ENCODE assay signal across 8 cellular contexts in genomic region chr19:34772697-34773554, GRCh38. TPM values are rescaled to one million over a fixed set of nuclear protein-coding genes. Genes with fewer than 3 reads are reported as not detected.
DNase-seq lines count a peak whose midpoint lies in the region; ATAC-seq and TF ChIP-seq lines count a peak whose summit lies in the region.

Gene ZNF599, minus strand, starts transcription at chr19:34773215. Its CDS starts 374 bp downstream, at chr19:34772841.

- H3K9ac ChIP-seq in NT2/D1 (ENCODE audit: insufficient read length, low read depth) (peak within 1 kb of the TSS; percentile 70), muscle layer of colon (ENCODE audit: low read length) (peak within 1 kb of the TSS; percentile 51)

- DNase-seq in COLO829 (ENCODE audit: low spot score) = peak; percentile 61
- peak; percentile 75 for DNase-seq in HPDE6-E6E7 (ENCODE audit: extremely low spot score)
- DNase-seq in NT2/D1 (ENCODE audit: low read depth, low spot score) = peak; percentile 77
- DNase-seq in activated T-cell treated with anti-CD3 and anti-CD28 coated beads, Interleukin-2, amount 50 U/mL, for 1 hour = peak; percentile 89
- DNase-seq in esophagus muscularis mucosa (ENCODE audit: extremely low spot score) = peak; percentile 98
- DNase-seq in stimulated activated CD8-positive, alpha-beta memory T cell treated with anti-CD3 and anti-CD28 coated beads, Interleukin-7, amount 100 ng/mL, for 1 hour (ENCODE audit: low read depth in 2 of 2) = peak; percentile 80 to 85

- peaks cover 10% of the 10 kb centered on the region; the same call in 1 of the 2 replicates for H3K9me3 ChIP-seq in NT2/D1 (ENCODE audit: insufficient read depth, low read length)
- H3K9me3 ChIP-seq in esophagus muscularis mucosa = no peaks in the 10 kb centered on the region
- no peaks in the 10 kb centered on the region for H3K9me3 ChIP-seq in muscle layer of colon (ENCODE audit: low read length)

- peak; percentile 99 for ATAC-seq in GM19467 (IDR thresholded peaks at IDR 0.05; ENCODE audit: unreplicated experiment)

- TF ChIP-seq POLR2A in esophagus muscularis mucosa (IDR thresholded peaks at IDR 0.05; ENCODE audit: low read depth) = no peak

- H3K27ac ChIP-seq in esophagus muscularis mucosa (replicated peaks in 1 of 4) (peak within 1 kb of the TSS; percentile 78 to 91 (median 84)), muscle layer of colon (ENCODE audit: low read depth, low read length) (peak within 1 kb of the TSS; percentile 82)

- intact Hi-C loops in esophagus muscularis mucosa (cut with DNase I) = loop anchor here (2.0 to 10.0 kb wide), 2 partner anchors 38 to 98 kb away; partner anchors contain the start of genes SCGB2B2, ZNF181 and ZNF302

- peaks cover 11% of the 10 kb centered on the region for H3K27me3 ChIP-seq in NT2/D1 (ENCODE audit: insufficient read depth, insufficient read length)
- H3K27me3 ChIP-seq in esophagus muscularis mucosa = no peaks in the 10 kb centered on the region
- H3K27me3 ChIP-seq in muscle layer of colon (ENCODE audit: control insufficient read depth in 1 of 2, insufficient read depth in 2 of 2, low read length in 2 of 2) = no peaks in the 10 kb centered on the region

- H3K4me3 ChIP-seq in NT2/D1 (ENCODE audit: insufficient read length, low read depth) (peak within 1 kb of the TSS; percentile 74), esophagus muscularis mucosa (peak within 1 kb of the TSS; percentile 73 to 96 (median 88)), muscle layer of colon (ENCODE audit: low read depth in 1 of 2, low read length in 2 of 2) (peak within 1 kb of the TSS; percentile 80 to 84)

- 12% methylated on average over 14 of the region's 69 CpGs for WGBS in esophagus muscularis mucosa

- TF ChIP-seq CTCF in esophagus muscularis mucosa (IDR thresholded peaks at IDR 0.05) = no peak

- no peak for TF ChIP-seq EP300 in esophagus muscularis mucosa (IDR thresholded peaks at IDR 0.05)

- H3K36me3 ChIP-seq in NT2/D1 (ENCODE audit: insufficient read depth, insufficient read length, low read length) = peaks cover 11% of the 10 kb centered on the region
- peaks cover 7 to 22% (median 18%) of the 10 kb centered on the region in 4 donors for H3K36me3 ChIP-seq in esophagus muscularis mucosa
- peaks cover 20% of the 10 kb centered on the region for H3K36me3 ChIP-seq in muscle layer of colon (ENCODE audit: insufficient read depth, low read length)

- H3K4me1 ChIP-seq in NT2/D1 (ENCODE audit: insufficient read depth, insufficient read length) (no peaks in the 10 kb centered on the region), esophagus muscularis mucosa (peaks cover 12 to 16% (median 14%) of the 10 kb centered on the region in 4 donors), muscle layer of colon (ENCODE audit: insufficient read depth, low read length) (peaks cover 12% of the 10 kb centered on the region)

RNA-seq across cellular contexts. Expression of gene ZNF599, which starts in this region (rescaled TPM):
- total RNA-seq in esophagus muscularis mucosa = 1 to 10 TPM; 5.8 to 7.1 (median 6.7) TPM

Comparison
In these comparisons a context has a peak if more than half of its experiments do, and no peak if none do; other contexts are left out.
1. Peak in every context shown above with its lines: DNase-seq, ATAC-seq, H3K4me3 ChIP-seq and H3K27ac ChIP-seq.